In the genomic region with DNA sequence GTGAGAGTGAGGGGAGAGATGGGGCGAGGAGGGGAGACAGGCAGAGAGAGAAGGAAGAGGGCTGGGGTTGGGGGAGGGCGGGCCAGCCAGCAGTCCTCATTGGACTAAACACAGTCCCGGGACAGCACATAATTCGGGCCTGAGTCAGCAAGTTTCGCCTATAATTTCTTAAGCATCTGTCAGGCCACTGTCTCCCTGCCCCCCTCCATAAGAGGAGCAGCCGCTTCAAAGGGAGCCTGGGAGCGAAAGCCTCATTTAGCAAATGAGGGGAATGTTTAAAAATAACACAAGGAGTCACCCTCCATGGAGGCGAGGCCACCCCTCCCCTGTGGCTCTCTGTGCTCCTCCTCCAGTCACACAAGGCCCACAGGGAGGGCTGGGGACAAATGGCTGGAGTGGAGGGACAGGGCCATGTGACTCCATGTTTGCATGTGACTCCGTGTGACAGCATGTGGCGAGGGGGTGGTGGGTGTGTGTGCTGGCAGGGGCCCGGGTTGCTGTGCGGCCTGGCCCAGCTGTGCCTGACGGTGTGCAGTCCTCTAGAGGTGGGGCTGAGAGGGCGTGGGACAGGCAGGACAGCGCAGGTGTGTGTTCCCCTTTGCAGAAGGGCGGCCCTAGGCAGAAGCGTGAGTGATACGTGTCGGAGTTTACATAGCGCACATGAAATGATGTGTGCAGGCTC, we compare ENCODE assay signal across 10 cellular contexts.
A peak's percentile ranks its signal among the peaks of the same experiment; 100 is the strongest.
DNase-seq lines count a peak whose midpoint lies in the region; ATAC-seq and TF ChIP-seq lines count a peak whose summit lies in the region.
"Had no signal": no experiment of that assay in that cellular context is flagged by ENCODE, and none has a peak within 500 bp of the region (broad histone marks: within the 10 kb centered on the region; RNA-seq: fewer than 3 reads in every experiment).

No MANE protein-coding gene starts in this region.

- peaks cover 14% of the 10 kb centered on the region for H3K4me1 ChIP-seq in fibroblast of lung (ENCODE audit: control insufficient read depth, extremely low read depth, insufficient read depth, low read length)

- DNase-seq in DMS79 (lab: John Stamatoyannopoulos, UW) (peak; percentile 58), NCI-H226 (peak; percentile 20), fibroblast of lung (ENCODE audit: low read depth in 2 of 2) (peak; percentile 90), non-pigmented ciliary epithelial cell (ENCODE audit: low read depth) (peak; percentile 50), germinal center (ENCODE audit: low spot score) (no peak), NCI-H2081 treated with DMSO at 0.1 percent for 48 hours (lab: John Stamatoyannopoulos, UW) (no peak)
- DNase-seq: effector memory CD8-positive, alpha-beta T cell; KBM-7 had no signal

- no peaks in the 10 kb centered on the region for H3K79me2 ChIP-seq in fibroblast of lung (ENCODE audit: control insufficient read depth, insufficient read depth, low read length)

- H4K20me1 ChIP-seq in fibroblast of lung (ENCODE audit: control insufficient read depth, extremely low read depth, insufficient read depth, low read length) = no peaks in the 10 kb centered on the region

- H3K27ac ChIP-seq in fibroblast of lung (ENCODE audit: insufficient read depth, low read length) = peak overlapping the region; percentile 40

- H3K9ac ChIP-seq in fibroblast of lung (ENCODE audit: insufficient read depth, low read length) = no peak overlapping the region

- ATAC-seq in HG03139 (IDR thresholded peaks at IDR 0.05; ENCODE audit: unreplicated experiment) (no peak), GM21367 (IDR thresholded peaks at IDR 0.05; ENCODE audit: unreplicated experiment) (no peak)
- ATAC-seq: effector memory CD8-positive, alpha-beta T cell had no signal

- peak overlapping the region; percentile 4 for H3K4me2 ChIP-seq in fibroblast of lung (ENCODE audit: extremely low read depth, insufficient read depth, low read length)

- no peak overlapping the region for H3K4me3 ChIP-seq in fibroblast of lung (replicated peaks in 1 of 4; ENCODE audit: control extremely low read depth in 1 of 4, insufficient read depth in 1 of 4, low read depth in 3 of 4, low read length in 4 of 4)

- peak overlapping the region; percentile 67 for H2AFZ ChIP-seq in fibroblast of lung (ENCODE audit: low read length)

- H3K36me3 ChIP-seq in fibroblast of lung (ENCODE audit: control insufficient read depth, insufficient read depth, low read length) = no peaks in the 10 kb centered on the region

- no peak for TF ChIP-seq CTCF in fibroblast of lung (conservative IDR thresholded peaks at IDR 0.05 in 1 of 2, IDR thresholded peaks at IDR 0.05 in 1 of 2; ENCODE audit: low read depth in 1 of 2, low read length in 2 of 2)

- H3K9me3 ChIP-seq in fibroblast of lung (ENCODE audit: control insufficient read depth, insufficient read depth, low read depth, low read length) = no peaks in the 10 kb centered on the region

- H3K27me3 ChIP-seq in fibroblast of lung (ENCODE audit: control insufficient read depth, insufficient read depth, low read length) = no peaks in the 10 kb centered on the region

Comparison
In these comparisons a context has a peak if more than half of its experiments do, and no peak if none do; other contexts are left out.
1. DNase-seq: peak in DMS79 (single experiment), NCI-H226 (single experiment), fibroblast of lung (2 of 2) and non-pigmented ciliary epithelial cell (single experiment); none in germinal center (single experiment) and NCI-H2081 treated with DMSO at 0.1 percent for 48 hours (single experiment).